In the genomic region with DNA sequence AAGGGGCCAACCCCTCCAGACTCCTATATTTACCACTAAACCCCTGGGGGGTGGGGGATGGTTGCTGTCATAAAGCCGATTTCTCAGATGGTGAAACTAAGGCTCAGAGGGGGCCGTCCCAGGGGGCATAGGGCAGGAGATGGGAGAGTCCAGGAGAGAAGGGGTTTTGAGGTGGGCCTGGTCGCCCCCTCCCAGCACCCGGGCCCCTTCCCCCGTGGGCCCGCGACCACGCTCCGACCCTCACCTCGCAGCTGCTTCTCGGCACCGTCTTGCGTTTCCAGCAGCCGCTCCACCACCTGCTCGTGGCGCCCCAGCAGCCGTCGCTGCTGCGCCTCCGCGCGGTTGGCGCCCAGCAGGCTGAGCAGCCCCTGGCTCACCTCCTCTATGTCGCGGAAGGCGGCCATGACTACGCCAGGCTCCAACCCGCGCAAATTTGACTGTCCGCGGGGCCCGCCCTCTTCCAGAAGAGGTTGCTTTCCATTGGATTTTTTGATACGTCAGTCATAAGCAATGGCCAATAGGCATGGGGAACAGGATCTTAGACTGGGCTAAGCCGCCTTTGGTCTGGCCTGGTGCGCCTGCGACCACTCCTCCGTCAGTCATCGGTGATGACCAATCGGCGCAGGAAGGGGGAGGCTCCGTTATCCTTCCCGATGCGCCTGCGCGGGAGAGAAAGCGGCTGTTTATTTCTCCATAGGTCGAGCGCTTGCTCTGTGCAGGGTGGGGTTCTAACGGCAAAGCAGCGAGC, we compare ENCODE assay signal across 8 cellular contexts. TPM values are rescaled to one million over a fixed set of nuclear protein-coding genes. Genes with fewer than 3 reads are reported as not detected.
DNase-seq lines count a peak whose midpoint lies in the region; ATAC-seq, FAIRE-seq and TF ChIP-seq lines count a peak whose summit lies in the region.

A gene with protein sequence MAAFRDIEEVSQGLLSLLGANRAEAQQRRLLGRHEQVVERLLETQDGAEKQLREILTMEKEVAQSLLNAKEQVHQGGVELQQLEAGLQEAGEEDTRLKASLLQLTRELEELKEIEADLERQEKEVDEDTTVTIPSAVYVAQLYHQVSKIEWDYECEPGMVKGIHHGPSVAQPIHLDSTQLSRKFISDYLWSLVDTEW (minus strand): TSS at position 410 of the 748 bp plus-strand sequence. CDS start 6 bp downstream, at position 404.

- H3K79me2 ChIP-seq in OCI-LY3 (ENCODE audit: low read length) (peaks cover 46% of the 10 kb centered on the region), endothelial cell of umbilical vein (ENCODE audit: control insufficient read depth, insufficient read depth, low read length) (peaks cover 41% of the 10 kb centered on the region)

- H3K9ac ChIP-seq in OCI-LY3 (ENCODE audit: low read length) (peak within 1 kb of the TSS; percentile 94), endothelial cell of umbilical vein (replicated peaks; ENCODE audit: extremely low read depth, insufficient read depth, low read length) (peak within 1 kb of the TSS; percentile 77)

- TF ChIP-seq CTCF in OCI-LY3 (IDR thresholded peaks at IDR 0.05; ENCODE audit: low read depth, low read length) (no peak), endothelial cell of umbilical vein (IDR thresholded peaks at IDR 0.05; ENCODE audit: extremely low read depth in 1 of 2, insufficient read depth in 1 of 2, low read depth in 1 of 2, low read length in 2 of 2) (no peak)

- no peaks in the 10 kb centered on the region for H4K20me1 ChIP-seq in OCI-LY3 (ENCODE audit: insufficient read depth, low read length)
- H4K20me1 ChIP-seq in endothelial cell of umbilical vein (replicated peaks; ENCODE audit: control insufficient read depth, extremely low read depth, insufficient read depth, low read length), result no peaks in the 10 kb centered on the region

- peak within 1 kb of the TSS; percentile 91 for H2AFZ ChIP-seq in OCI-LY3 (ENCODE audit: low read depth, low read length)
- peak within 1 kb of the TSS; percentile 84 for H2AFZ ChIP-seq in endothelial cell of umbilical vein (ENCODE audit: low read depth, low read length)

- H3K9me3 ChIP-seq in OCI-LY3 (ENCODE audit: insufficient read depth, low read length) (no peaks in the 10 kb centered on the region), endothelial cell of umbilical vein (replicated peaks; ENCODE audit: control insufficient read depth, insufficient read depth, low read length) (no peaks in the 10 kb centered on the region)

- peak within 1 kb of the TSS; percentile 98 for H3K4me3 ChIP-seq in OCI-LY3 (ENCODE audit: low read length)
- peak within 1 kb of the TSS; percentile 73 to 97 (median 94) for H3K4me3 ChIP-seq in endothelial cell of umbilical vein (replicated peaks in 1 of 3; ENCODE audit: insufficient read depth in 1 of 3, low read depth in 1 of 3, low read length in 3 of 3)

- CTCF ChIA-PET in endothelial cell of umbilical vein (lab: Charles Lee), result interaction anchor here (0.8 to 1.3 kb wide), 6 partner anchors 9 to 29 kb away, joined by 3 to 4 read pairs (median 3); no protein-coding TSS in a partner anchor

- H3K4me2 ChIP-seq in OCI-LY3 (ENCODE audit: low read length), result peak within 1 kb of the TSS; percentile 91
- H3K4me2 ChIP-seq in endothelial cell of umbilical vein (ENCODE audit: insufficient read depth, low read length), result peak within 1 kb of the TSS; percentile 60

- H3K36me3 ChIP-seq in OCI-LY3 (replicated peaks; ENCODE audit: low read depth, low read length) (peaks cover 19% of the 10 kb centered on the region), endothelial cell of umbilical vein (ENCODE audit: control insufficient read depth in 2 of 2, extremely low read depth in 1 of 2, insufficient read depth in 2 of 2, low read length in 2 of 2) (no peaks in the 10 kb centered on the region)

- peak; percentile 98 for FAIRE-seq in endothelial cell of umbilical vein (lab: Jason Lieb, UNC)

- DNase-seq in D341Med (ENCODE audit: low spot score) (peak; percentile 99), HuH-7 (ENCODE audit: low spot score) (peak; percentile 99), endothelial cell of umbilical vein (ENCODE audit: low read depth, low spot score) (peak; percentile 99), midbrain (lab: John Stamatoyannopoulos, UW) (peak; percentile 98)
- peak; percentile 94 for DNase-seq in activated CD8-positive, alpha-beta memory T cell treated with anti-CD3 and anti-CD28 coated beads, Interleukin-2, amount 50 U/mL, for 48 hours
- DNase-seq in stimulated activated CD8-positive, alpha-beta memory T cell treated with anti-CD3 and anti-CD28 coated beads, Interleukin-2, amount 100 ng/mL, for 1 hour (ENCODE audit: low read depth in 2 of 2), result peak; percentile 76 to 78

- H3K9me1 ChIP-seq in endothelial cell of umbilical vein (replicated peaks; ENCODE audit: control insufficient read depth, extremely low read depth, insufficient read depth, low read length), result no peaks in the 10 kb centered on the region

- ATAC-seq in GM21515 (IDR thresholded peaks at IDR 0.05; ENCODE audit: unreplicated experiment), result peak; percentile 95

- H3K27me3 ChIP-seq in OCI-LY3 (ENCODE audit: low read depth, low read length), result peaks cover 5% of the 10 kb centered on the region; the same call in 1 of the 2 replicates
- no peaks in the 10 kb centered on the region for H3K27me3 ChIP-seq in endothelial cell of umbilical vein (ENCODE audit: control insufficient read depth in 2 of 2, insufficient read depth in 2 of 2, low read length in 2 of 2)

- H3K27ac ChIP-seq in OCI-LY3 (ENCODE audit: low read length), result peak within 1 kb of the TSS; percentile 58
- H3K27ac ChIP-seq in endothelial cell of umbilical vein (ENCODE audit: insufficient read depth, low read depth, low read length), result peak within 1 kb of the TSS; percentile 75

- dilution Hi-C loops in endothelial cell of umbilical vein (cut with MboI; ENCODE audit: extremely low pct_ligation_motif_present, low sequenced_read_pairs), result no loop called here

- POLR2A ChIA-PET in endothelial cell of umbilical vein (lab: Charles Lee), result interaction anchor here (0.6 to 1.5 kb wide), 3 partner anchors 13 to 33 kb away, joined by 3 to 4 read pairs (median 3); no protein-coding TSS in a partner anchor

- peaks cover 14% of the 10 kb centered on the region for H3K4me1 ChIP-seq in OCI-LY3 (ENCODE audit: low read length)
- peaks cover 28% of the 10 kb centered on the region for H3K4me1 ChIP-seq in endothelial cell of umbilical vein (ENCODE audit: control insufficient read depth, extremely low read depth, insufficient read depth, low read length)

- no TSS peak for BruUV-seq in endothelial cell of umbilical vein (replicated peaks; lab: Mats Ljungman, UMichigan)

- intact Hi-C loops in endothelial cell of umbilical vein (cut with micrococcal nuclease), result loop anchor here (1.0 to 2.0 kb wide), 3 partner anchors 12 to 17 kb away; no protein-coding TSS in a partner anchor

- TF ChIP-seq POLR2A in endothelial cell of umbilical vein (IDR thresholded peaks at IDR 0.05; ENCODE audit: low read depth, low read length), result peak; percentile 55

TF ChIP-seq in endothelial cell of umbilical vein, 7 proteins besides CTCF, POLR2A, EP300 and RAD21:
- TF ChIP-seq GATA2 (IDR thresholded peaks at IDR 0.05; ENCODE audit: insufficient read depth, insufficient read length, low read depth, low read length), result no peak
- TF ChIP-seq, protein P1, sequence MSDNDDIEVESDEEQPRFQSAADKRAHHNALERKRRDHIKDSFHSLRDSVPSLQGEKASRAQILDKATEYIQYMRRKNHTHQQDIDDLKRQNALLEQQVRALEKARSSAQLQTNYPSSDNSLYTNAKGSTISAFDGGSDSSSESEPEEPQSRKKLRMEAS (IDR thresholded peaks at IDR 0.05; ENCODE audit: insufficient read depth, insufficient read length), result no peak
- TF ChIP-seq JUN (IDR thresholded peaks at IDR 0.05; ENCODE audit: borderline replicate concordance, insufficient read depth, insufficient read length, low read depth), result no peak
- TF ChIP-seq EZH2 (IDR thresholded peaks at IDR 0.05; ENCODE audit: borderline replicate concordance, low read depth, low read length, severe bottlenecking), result no peak
- no peak for TF ChIP-seq MYC (IDR thresholded peaks at IDR 0.05; ENCODE audit: low read depth, low read length)
- TF ChIP-seq FOS (IDR thresholded peaks at IDR 0.05; ENCODE audit: borderline replicate concordance, insufficient read depth, low read length), result no peak
- TF ChIP-seq POLR2AphosphoS5 (IDR thresholded peaks at IDR 0.05; ENCODE audit: insufficient read depth, low read depth, low read length), result peak; percentile 81

RNA-seq across cellular contexts. Expression of the gene that starts here (rescaled TPM):
- total RNA-seq in endothelial cell of umbilical vein, result 68.5 and 70.0 TPM in 2 replicates
- 17.2 and 19.8 TPM in 2 replicates for polyA plus RNA-seq in endothelial cell of umbilical vein
- 21.3 and 22.1 TPM in 2 replicates for polyA plus RNA-seq in endothelial cell of umbilical vein (2011; cell fraction: cytosol; rRNA removed)
- 24.9 and 33.2 TPM in 2 replicates for polyA plus RNA-seq in endothelial cell of umbilical vein (2011; cell fraction: nucleus; rRNA removed)
- polyA plus RNA-seq in endothelial cell of umbilical vein (2012), result 13.1 and 17.4 TPM in 2 replicates
- polyA minus RNA-seq in endothelial cell of umbilical vein, result 54.8 and 79.1 TPM in 2 replicates
- polyA minus RNA-seq in endothelial cell of umbilical vein (2011; cell fraction: cytosol; rRNA and poly(A)+ RNA removed), result 78.2 TPM
- polyA minus RNA-seq in endothelial cell of umbilical vein (2011; cell fraction: nucleus; rRNA and poly(A)+ RNA removed), result 10.7 and 12.5 TPM in 2 replicates

Comparison
In these comparisons a context has a peak if more than half of its experiments do, and no peak if none do; other contexts are left out.
1. Peak in every context shown above with its lines: DNase-seq, ATAC-seq, H3K4me3 ChIP-seq and H3K27ac ChIP-seq.